Comparison of ENCODE assay signal across 1 cellular context in the genomic region with DNA sequence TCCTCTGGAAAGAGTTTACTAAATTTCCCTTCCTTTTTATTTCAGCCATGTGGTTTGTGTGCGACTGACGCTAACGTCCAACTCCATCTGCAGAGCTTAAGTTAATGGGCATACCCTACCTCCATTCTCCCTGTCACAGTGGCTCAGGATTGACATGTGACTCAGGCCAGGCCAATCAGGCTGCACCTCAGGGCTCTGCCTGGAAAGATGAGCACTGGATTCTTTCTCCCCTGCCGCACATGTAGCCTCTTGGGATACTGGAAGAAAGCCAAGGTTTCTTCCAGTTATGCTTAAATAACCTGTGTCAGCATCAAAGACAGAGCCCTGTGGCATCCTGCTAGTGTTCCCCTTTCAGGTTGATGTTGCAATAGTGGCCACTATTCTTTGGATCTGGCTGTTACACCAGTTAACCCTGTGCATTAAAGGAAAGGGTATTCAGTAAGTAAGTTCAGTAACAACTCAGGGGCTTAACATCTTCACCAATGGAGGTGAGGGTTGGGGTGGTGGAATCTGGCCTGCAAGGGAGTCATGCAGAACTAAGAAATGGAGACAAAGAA.
TF ChIP-seq lines count a peak whose summit lies in the region.

No MANE protein-coding gene starts in this region.

TF ChIP-seq in GM23338, 12 proteins besides CTCF, POLR2A, EP300 and RAD21 (continued from another document):
- no peak for TF ChIP-seq ZNF462 (CRISPR knock-in tag; IDR thresholded peaks at IDR 0.05)
- TF ChIP-seq CREB1 (CRISPR knock-in tag; IDR thresholded peaks at IDR 0.05; ENCODE audit: low read depth): no peak
